ENCODE assay signal across 23 cellular contexts in the genomic region with DNA sequence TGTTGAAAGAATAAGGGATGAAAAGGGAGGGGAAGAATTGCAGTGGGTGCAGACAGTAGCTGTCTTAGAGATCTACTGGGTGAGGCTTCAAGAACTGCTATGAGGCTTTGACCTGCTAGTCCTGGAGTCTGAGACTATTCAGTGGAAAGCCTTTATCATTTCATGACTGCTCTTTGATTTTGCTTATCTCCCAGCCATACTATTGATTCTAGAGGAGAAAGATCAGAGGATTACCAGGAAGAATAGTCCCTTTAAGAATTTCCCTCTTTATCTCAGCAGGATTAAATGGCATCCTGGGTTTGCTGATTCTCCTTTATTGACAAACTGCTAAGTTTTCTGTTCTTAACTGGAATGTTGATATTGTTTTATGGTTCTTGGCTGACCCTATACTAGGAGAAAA.
"Had no signal": no experiment of that assay in that cellular context is flagged by ENCODE, and none has a peak within 500 bp of the region (broad histone marks: within the 10 kb centered on the region; RNA-seq: fewer than 3 reads in every experiment).

No MANE protein-coding gene starts in this region.

- H3K27me3 Mint-ChIP-seq: effector memory CD8-positive, alpha-beta T cell; type B pancreatic cell had no signal

- H3K4me1 Mint-ChIP-seq: memory B cell had no signal

- H3K27me3 ChIP-seq: dorsolateral prefrontal cortex, esophagus muscularis mucosa, neural progenitor cell had no signal

- H3K4me3 Mint-ChIP-seq: activated naive CD4-positive, alpha-beta T cell treated with anti-CD3 and anti-CD28 coated beads for 36 hours; activated T-cell treated with anti-CD3 and anti-CD28 coated beads, Interleukin-2, amount 50 U/mL, for 4 hours; effector memory CD8-positive, alpha-beta T cell; memory B cell; neural progenitor cell; type B pancreatic cell had no signal

- H3K4me3 ChIP-seq: dorsolateral prefrontal cortex, esophagus muscularis mucosa, neural progenitor cell, smooth muscle cell, thoracic aorta had no signal

- DNase-seq: activated CD4-positive, alpha-beta T cell treated with anti-CD3 and anti-CD28 coated beads, Interleukin-2, amount 50 U/mL, for 1 hour; activated naive CD4-positive, alpha-beta T cell treated with anti-CD3 and anti-CD28 coated beads for 36 hours; activated T-cell treated with anti-CD3 and anti-CD28 coated beads, Interleukin-2, amount 50 U/mL, for 4 hours; central memory CD4-positive, alpha-beta T cell; dorsolateral prefrontal cortex; effector memory CD8-positive, alpha-beta T cell; glutamatergic neuron; hippocampal formation; left ventricle myocardium superior; posterior cingulate gyrus; SK-N-SH; stimulated activated CD4-positive, alpha-beta T cell treated with anti-CD3 and anti-CD28 coated beads, Interleukin-15, amount 100 ng/mL, for 24 hours; stimulated activated CD4-positive, alpha-beta T cell treated with anti-CD3 and anti-CD28 coated beads, Interleukin-4, amount 100 ng/mL, for 1 hour; stimulated activated naive CD4-positive, alpha-beta T cell had no signal

- H3K27ac ChIP-seq: dorsolateral prefrontal cortex, esophagus muscularis mucosa, neural progenitor cell, thoracic aorta had no signal

- H3K9ac ChIP-seq: neural progenitor cell, SK-N-SH had no signal

- ATAC-seq: activated CD4-positive, CD25-positive, alpha-beta regulatory T cell treated with anti-CD3 and anti-CD28 coated beads, Interleukin-2, amount 50 U/mL, for 24 hours; activated T-cell treated with anti-CD3 and anti-CD28 coated beads, Interleukin-2, amount 50 U/mL, for 4 hours; effector memory CD8-positive, alpha-beta T cell; left ventricle myocardium superior; sciatic nerve had no signal

- H3K9me3 Mint-ChIP-seq: activated naive CD4-positive, alpha-beta T cell treated with anti-CD3 and anti-CD28 coated beads for 36 hours; activated T-cell treated with anti-CD3 and anti-CD28 coated beads, Interleukin-2, amount 50 U/mL, for 4 hours; activated T-helper 2 cell treated with anti-CD3 and anti-CD28 coated beads, Interferon-gamma antibody, Interleukin-2, Interleukin-4, amounts not matched to agents 10 μg/mL and 5 μg/mL and 100 μg/mL, durations not matched to agents 14 hours and 24 hours and 36 hours; effector memory CD8-positive, alpha-beta T cell; memory B cell; neural progenitor cell; type B pancreatic cell had no signal

- H3K36me3 ChIP-seq: neural progenitor cell, thoracic aorta had no signal

- H3K9me3 ChIP-seq: esophagus muscularis mucosa, SK-N-SH, thoracic aorta had no signal

- H3K4me1 ChIP-seq: esophagus muscularis mucosa had no signal

- H3K27ac Mint-ChIP-seq: activated naive CD4-positive, alpha-beta T cell treated with anti-CD3 and anti-CD28 coated beads for 36 hours; activated T-helper 2 cell treated with anti-CD3 and anti-CD28 coated beads, Interferon-gamma antibody, Interleukin-2, Interleukin-4, amounts not matched to agents 10 μg/mL and 5 μg/mL and 100 μg/mL, durations not matched to agents 14 hours and 24 hours and 36 hours; memory B cell; neural progenitor cell; type B pancreatic cell had no signal
